ENCODE assay signal across 26 cellular contexts in the genomic region with DNA sequence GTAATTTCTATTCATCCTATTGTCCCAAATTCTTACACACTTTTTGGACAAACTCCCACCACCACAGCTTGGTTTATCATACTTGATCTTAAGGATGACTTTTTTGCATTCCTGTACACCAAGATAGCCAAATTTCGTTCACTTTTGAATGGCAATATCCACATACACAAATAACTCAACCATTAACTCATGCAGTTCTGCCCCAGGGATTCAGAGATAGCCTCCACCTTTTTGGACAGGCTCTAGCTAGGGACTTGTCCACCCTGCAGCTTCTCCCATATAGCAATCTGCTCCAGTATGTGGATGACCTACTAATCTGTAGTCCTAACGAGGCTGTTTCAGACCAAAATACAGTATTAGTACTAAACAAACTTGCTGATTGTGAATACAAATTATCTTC. TPM values are rescaled to one million over a fixed set of nuclear protein-coding genes. Genes with fewer than 3 reads are reported as not detected.
DNase-seq lines count a peak whose midpoint lies in the region; ATAC-seq, FAIRE-seq and TF ChIP-seq lines count a peak whose summit lies in the region.
"Had no signal": no experiment of that assay in that cellular context is flagged by ENCODE, and none has a peak within 500 bp of the region (broad histone marks: within the 10 kb centered on the region; RNA-seq: fewer than 3 reads in every experiment).

No MANE protein-coding gene starts in this region.

- H3K27me3 ChIP-seq in HepG2 (ENCODE audit: control insufficient read depth in 1 of 2, insufficient read depth in 2 of 2, low read length in 2 of 2) (peaks cover 4 to 20% of the 10 kb centered on the region in 2 experiments; a peak in 3 of 5 replicates), right lobe of liver (no peaks in the 10 kb centered on the region), endothelial cell of umbilical vein (ENCODE audit: control insufficient read depth in 2 of 2, insufficient read depth in 2 of 2, low read length in 2 of 2) (no peaks in the 10 kb centered on the region), mesendoderm (ENCODE audit: insufficient read depth, low read length, poor library complexity) (no peaks in the 10 kb centered on the region)
- H3K27me3 ChIP-seq: BLaER1 treated with 17β-estradiol and CSF1 and Interleukin-3, amounts not matched to agents 10 nM and 100 nM had no signal

- H3K9me3 ChIP-seq in HepG2 (ENCODE audit: low read length) = no peaks in the 10 kb centered on the region
- no peaks in the 10 kb centered on the region for H3K9me3 ChIP-seq in right lobe of liver
- no peaks in the 10 kb centered on the region for H3K9me3 ChIP-seq in endothelial cell of umbilical vein (replicated peaks; ENCODE audit: control insufficient read depth, insufficient read depth, low read length)

- FAIRE-seq in HepG2 (lab: Jason Lieb, UNC) (no peak), endothelial cell of umbilical vein (lab: Jason Lieb, UNC) (no peak)
- FAIRE-seq: A549, GM12891, GM19239 had no signal

- ATAC-seq in HepG2 = no peak
- ATAC-seq in right lobe of liver = no peak
- no peak for ATAC-seq in HG03571 (IDR thresholded peaks at IDR 0.05; ENCODE audit: unreplicated experiment)
- ATAC-seq: A549 had no signal

- no peak for DNase-seq in HepG2 (ENCODE audit: low spot score)
- no peak for DNase-seq in right lobe of liver
- DNase-seq in endothelial cell of umbilical vein (ENCODE audit: low read depth, low spot score) = no peak
- DNase-seq in mesendoderm = no peak
- DNase-seq in progenitor cell of endocrine pancreas (ENCODE audit: low spot score, unreplicated experiment) = no peak
- no peak for DNase-seq in SKM-1 treated with dmso at 0.1 percent for 144 hours (lab: John Stamatoyannopoulos, UW; ENCODE audit: unreplicated experiment)
- DNase-seq in MCF 10A (ENCODE audit: unreplicated experiment) = no peak
- DNase-seq: AML-193; CD4-positive, alpha-beta memory T cell; CD8-positive, alpha-beta memory T cell; COR-L47; DMS 273 treated with DMSO at 0.1 percent for 48 hours; DMS153; DMS53; DMS79; DND-41; EL; GDM1 had no signal

- TF ChIP-seq POLR2A in HepG2 (IDR thresholded peaks at IDR 0.05; ENCODE audit: insufficient read depth in 1 of 2, low read depth in 2 of 2, low read length in 2 of 2) (no peak), right lobe of liver (IDR thresholded peaks at IDR 0.05) (no peak), endothelial cell of umbilical vein (IDR thresholded peaks at IDR 0.05; ENCODE audit: low read depth, low read length) (no peak)

- H3K27ac Mint-ChIP-seq in progenitor cell of endocrine pancreas (peak overlapping the region; percentile 36), MCF 10A (ENCODE audit: low read depth, unreplicated experiment) (no peak overlapping the region)
- H3K27ac Mint-ChIP-seq: B cell; CD4-positive, alpha-beta memory T cell had no signal

- dilution Hi-C loops in endothelial cell of umbilical vein (cut with MboI; ENCODE audit: extremely low pct_ligation_motif_present, low sequenced_read_pairs) = no loop called here

- H4K5ac ChIP-seq in mesendoderm (ENCODE audit: low read length) = no peak overlapping the region

- H3K79me2 ChIP-seq in HepG2 (ENCODE audit: insufficient read depth, low read length) (no peaks in the 10 kb centered on the region), endothelial cell of umbilical vein (ENCODE audit: control insufficient read depth, insufficient read depth, low read length) (no peaks in the 10 kb centered on the region), mesendoderm (ENCODE audit: control insufficient read depth, insufficient read depth, low read length) (no peaks in the 10 kb centered on the region)

- no peak overlapping the region for H4K8ac ChIP-seq in mesendoderm (ENCODE audit: low read depth, low read length)

- H3K4ac ChIP-seq in mesendoderm (ENCODE audit: low read depth, low read length) = no peak overlapping the region

- H3K36me3 ChIP-seq in HepG2 (replicated peaks in 1 of 2; ENCODE audit: control insufficient read depth in 1 of 2, insufficient read depth in 2 of 2, low read length in 2 of 2) (no peaks in the 10 kb centered on the region), right lobe of liver (no peaks in the 10 kb centered on the region), endothelial cell of umbilical vein (ENCODE audit: control insufficient read depth in 2 of 2, extremely low read depth in 1 of 2, insufficient read depth in 2 of 2, low read length in 2 of 2) (no peaks in the 10 kb centered on the region), mesendoderm (ENCODE audit: control insufficient read depth, insufficient read depth, low read length) (no peaks in the 10 kb centered on the region)
- H3K36me3 ChIP-seq: BLaER1 treated with 17β-estradiol and CSF1 and Interleukin-3, amounts not matched to agents 10 nM and 100 nM had no signal

- no peak for TF ChIP-seq RAD21 in HepG2 (CRISPR knock-in tag; IDR thresholded peaks at IDR 0.05)

- H3K18ac ChIP-seq in mesendoderm (ENCODE audit: low read length) = no peak overlapping the region

- H3K4me1 ChIP-seq in HepG2 (ENCODE audit: insufficient read depth, low read length) (no peaks in the 10 kb centered on the region), right lobe of liver (no peaks in the 10 kb centered on the region), endothelial cell of umbilical vein (ENCODE audit: control insufficient read depth, extremely low read depth, insufficient read depth, low read length) (peaks cover 4% of the 10 kb centered on the region), mesendoderm (ENCODE audit: control insufficient read depth, low read depth, low read length) (peaks cover 3% of the 10 kb centered on the region)
- H3K4me1 ChIP-seq: A549; BLaER1 treated with 17β-estradiol and CSF1 and Interleukin-3, amounts not matched to agents 10 nM and 100 nM had no signal

- TF ChIP-seq EP300 in HepG2 (IDR thresholded peaks at IDR 0.05; ENCODE audit: low read depth in 2 of 2, low read length in 2 of 2) (no peak), HepG2 (CRISPR knock-in tag; IDR thresholded peaks at IDR 0.05; ENCODE audit: borderline replicate concordance) (no peak)

- H3K36me3 Mint-ChIP-seq in progenitor cell of endocrine pancreas (ENCODE audit: insufficient read depth) (no peaks in the 10 kb centered on the region), MCF 10A (ENCODE audit: insufficient read depth, unreplicated experiment) (no peaks in the 10 kb centered on the region)
- H3K36me3 Mint-ChIP-seq: CD4-positive, alpha-beta memory T cell; CD8-positive, alpha-beta memory T cell had no signal

- H3K9ac ChIP-seq in HepG2 (ENCODE audit: insufficient read depth, low read depth, low read length) (no peak overlapping the region), endothelial cell of umbilical vein (replicated peaks; ENCODE audit: extremely low read depth, insufficient read depth, low read length) (no peak overlapping the region), mesendoderm (ENCODE audit: low read length) (no peak overlapping the region)
- H3K9ac ChIP-seq: BLaER1 treated with 17β-estradiol and CSF1 and Interleukin-3, amounts not matched to agents 10 nM and 100 nM had no signal

- no peak overlapping the region for H2BK5ac ChIP-seq in mesendoderm (ENCODE audit: low read length)

- H3K4me1 Mint-ChIP-seq in progenitor cell of endocrine pancreas (ENCODE audit: low read depth) (peaks cover 2% of the 10 kb centered on the region), MCF 10A (ENCODE audit: insufficient read depth, unreplicated experiment) (no peaks in the 10 kb centered on the region)
- H3K4me1 Mint-ChIP-seq: CD4-positive, alpha-beta memory T cell; CD8-positive, alpha-beta memory T cell had no signal

- peaks cover 3% of the 10 kb centered on the region for H3K27me3 Mint-ChIP-seq in progenitor cell of endocrine pancreas
- no peaks in the 10 kb centered on the region for H3K27me3 Mint-ChIP-seq in MCF 10A (ENCODE audit: insufficient read depth, unreplicated experiment)

- H3K9me3 Mint-ChIP-seq in progenitor cell of endocrine pancreas (ENCODE audit: low read depth) = peaks cover 6% of the 10 kb centered on the region
- no peaks in the 10 kb centered on the region for H3K9me3 Mint-ChIP-seq in MCF 10A (ENCODE audit: unreplicated experiment)

- H4K20me1 ChIP-seq in HepG2 (ENCODE audit: insufficient read depth, low read length) = no peaks in the 10 kb centered on the region
- no peaks in the 10 kb centered on the region for H4K20me1 ChIP-seq in endothelial cell of umbilical vein (replicated peaks; ENCODE audit: control insufficient read depth, extremely low read depth, insufficient read depth, low read length)
- H4K20me1 ChIP-seq: BLaER1 treated with 17β-estradiol and CSF1 and Interleukin-3, amounts not matched to agents 10 nM and 100 nM had no signal

- POLR2A ChIA-PET in HepG2 (lab: Yijun Ruan, JAX) (no interaction called here), endothelial cell of umbilical vein (lab: Charles Lee) (no interaction called here), MCF 10A (lab: Yijun Ruan, JAX) (interaction anchor here (0.5 kb wide), 1 partner anchor 41 kb away, joined by 4 read pairs; no protein-coding TSS in a partner anchor)

- H3K4me3 Mint-ChIP-seq in progenitor cell of endocrine pancreas (ENCODE audit: low read depth) = no peak overlapping the region
- no peak overlapping the region for H3K4me3 Mint-ChIP-seq in MCF 10A (ENCODE audit: unreplicated experiment)
- H3K4me3 Mint-ChIP-seq: B cell; CD4-positive, alpha-beta memory T cell; CD8-positive, alpha-beta memory T cell had no signal

- BruUV-seq in HepG2 (replicated peaks; lab: Mats Ljungman, UMichigan) (no TSS peak), endothelial cell of umbilical vein (replicated peaks; lab: Mats Ljungman, UMichigan) (no TSS peak), MCF 10A (replicated peaks; lab: Mats Ljungman, UMichigan) (no TSS peak)

- no peaks in the 10 kb centered on the region for H3K79me1 ChIP-seq in mesendoderm (ENCODE audit: low read length)

- no peak overlapping the region for H3K56ac ChIP-seq in mesendoderm (ENCODE audit: low read length)

- 3% methylated on average over 2 of the region's 2 CpGs for WGBS in HepG2 (ENCODE audit: low lambda C conversion rate)
- WGBS in right lobe of liver (ENCODE audit: insufficient coverage, low coverage, low lambda C conversion rate, missing lambda C conversion rate) = 39% methylated on average over 2 of the region's 2 CpGs
- WGBS in mesendoderm (ENCODE audit: extremely low coverage, insufficient coverage, low lambda C conversion rate) = no CpG with 5 or more reads among the region's 2 CpGs

- H3K4me2 ChIP-seq in HepG2 (ENCODE audit: low read depth, low read length) (no peak overlapping the region), endothelial cell of umbilical vein (ENCODE audit: insufficient read depth, low read length) (no peak overlapping the region), mesendoderm (ENCODE audit: low read length) (no peak overlapping the region)
- H3K4me2 ChIP-seq: A549; BLaER1 treated with 17β-estradiol and CSF1 and Interleukin-3, amounts not matched to agents 10 nM and 100 nM had no signal

- H2AK5ac ChIP-seq in mesendoderm (ENCODE audit: low read length) = peak overlapping the region; percentile 5

- CTCF ChIA-PET in HepG2 (lab: Yijun Ruan, JAX; ENCODE audit: low intra/inter-chr PET ratio, low total read pairs) (no interaction called here), endothelial cell of umbilical vein (lab: Charles Lee) (no interaction called here), MCF 10A (lab: Yijun Ruan, JAX) (interaction anchor here (0.7 kb wide), 1 partner anchor 1225 kb away, joined by 3 read pairs; no protein-coding TSS in a partner anchor)

- H2AFZ ChIP-seq in HepG2 (ENCODE audit: low read length) = no peak overlapping the region
- peak overlapping the region; percentile 1 for H2AFZ ChIP-seq in endothelial cell of umbilical vein (ENCODE audit: low read depth, low read length)

- H3K27ac ChIP-seq in HepG2 (ENCODE audit: extremely low read length, insufficient read depth, low read length) (no peak overlapping the region), right lobe of liver (no peak overlapping the region), endothelial cell of umbilical vein (ENCODE audit: insufficient read depth, low read depth, low read length) (no peak overlapping the region), mesendoderm (ENCODE audit: low read depth, low read length) (no peak overlapping the region)
- H3K27ac ChIP-seq: 22Rv1; A549; BLaER1 treated with 17β-estradiol and CSF1 and Interleukin-3, amounts not matched to agents 10 nM and 100 nM; C4-2B had no signal

- TF ChIP-seq CTCF in HepG2 (CRISPR knock-in tag; IDR thresholded peaks at IDR 0.05) (no peak), right lobe of liver (IDR thresholded peaks at IDR 0.05) (no peak), endothelial cell of umbilical vein (IDR thresholded peaks at IDR 0.05; ENCODE audit: extremely low read depth in 1 of 2, insufficient read depth in 1 of 2, low read depth in 1 of 2, low read length in 2 of 2) (no peak), progenitor cell of endocrine pancreas (IDR thresholded peaks at IDR 0.05; ENCODE audit: unreplicated experiment) (no peak), MCF 10A (IDR thresholded peaks at IDR 0.05; ENCODE audit: unreplicated experiment) (no peak)

- intact Hi-C loops in HepG2 (cut with micrococcal nuclease; ENCODE audit: unreplicated experiment) (no loop called here), right lobe of liver (cut with DNase I) (no loop called here), endothelial cell of umbilical vein (cut with micrococcal nuclease) (no loop called here), MCF 10A (cut with micrococcal nuclease) (no loop called here)

- no peaks in the 10 kb centered on the region for H3K9me1 ChIP-seq in endothelial cell of umbilical vein (replicated peaks; ENCODE audit: control insufficient read depth, extremely low read depth, insufficient read depth, low read length)

- H2BK120ac ChIP-seq in mesendoderm (ENCODE audit: low read depth, low read length) = no peak overlapping the region

- H3K4me3 ChIP-seq in HepG2 (replicated peaks in 1 of 3; ENCODE audit: insufficient read depth in 1 of 3, low read depth in 2 of 3, low read length in 3 of 3) (no peak overlapping the region), right lobe of liver (no peak overlapping the region), endothelial cell of umbilical vein (replicated peaks in 1 of 3; ENCODE audit: insufficient read depth in 1 of 3, low read depth in 1 of 3, low read length in 3 of 3) (no peak overlapping the region), mesendoderm (ENCODE audit: low read length) (no peak overlapping the region)
- H3K4me3 ChIP-seq: A549; BLaER1 treated with 17β-estradiol and CSF1 and Interleukin-3, amounts not matched to agents 10 nM and 100 nM had no signal

- H3K23ac ChIP-seq in mesendoderm (ENCODE audit: low read length) = no peak overlapping the region

- in situ Hi-C loops in HepG2 (cut with HindIII; ENCODE audit: extremely low pct_ligation_motif_present, low pct_unique_long_range_greater_than_20kb) = no loop called here

- no peak overlapping the region for H2BK15ac ChIP-seq in mesendoderm (replicated peaks; ENCODE audit: low read depth)

RNA-seq across cellular contexts. Expression of gene OXA1L, which starts 32.7 kb away (rescaled TPM):
- 216 and 230 TPM in 2 replicates for total RNA-seq in HepG2 (2016; rRNA removed; fragmentation: Illumina TruSeq; extraction: Trizol)
- 92.0 and 105 TPM in 2 replicates for total RNA-seq in HepG2 (2016; cell fraction: cytosol; rRNA removed; fragmentation: Illumina TruSeq; extraction: Trizol; ENCODE audit: low read depth)
- 222 and 225 TPM in 2 replicates for total RNA-seq in HepG2 (2016; cell fraction: insoluble cytoplasmic fraction; rRNA removed; fragmentation: Illumina TruSeq; extraction: Trizol)
- 260 and 273 TPM in 2 replicates for total RNA-seq in HepG2 (2016; cell fraction: membrane; rRNA removed; fragmentation: Illumina TruSeq; extraction: Trizol)
- 197 and 215 TPM in 2 replicates for total RNA-seq in HepG2 (2016; cell fraction: nucleus; rRNA removed; fragmentation: Illumina TruSeq; extraction: Trizol)
- 559 and 589 TPM in 2 replicates for polyA plus RNA-seq in HepG2 (2011; rRNA removed)
- polyA plus RNA-seq in HepG2 (2011; cell fraction: cytosol; rRNA removed) = 516 and 523 TPM in 2 replicates
- 726 and 748 TPM in 2 replicates for polyA plus RNA-seq in HepG2 (2011; cell fraction: nucleus; rRNA removed)
- 375 and 450 TPM in 2 replicates for polyA plus RNA-seq in HepG2 (2012)
- polyA plus RNA-seq in HepG2 (2016; cell fraction: cytosol; fragmentation: Illumina TruSeq; extraction: Trizol; ENCODE audit: low read depth) = 179 and 202 TPM in 2 replicates
- polyA plus RNA-seq in HepG2 (2016; cell fraction: insoluble cytoplasmic fraction; fragmentation: Illumina TruSeq; extraction: Trizol; ENCODE audit: low read depth) = 319 and 338 TPM in 2 replicates
- polyA plus RNA-seq in HepG2 (2016; cell fraction: membrane; fragmentation: Illumina TruSeq; extraction: Trizol; ENCODE audit: low read depth) = 363 and 438 TPM in 2 replicates
- polyA plus RNA-seq in HepG2 (2016; cell fraction: nucleus; fragmentation: Illumina TruSeq; extraction: Trizol; ENCODE audit: insufficient read depth, low read depth) = 462 and 464 TPM in 2 replicates
- 284 and 598 TPM in 2 replicates for polyA minus RNA-seq in HepG2 (2011; rRNA and poly(A)+ RNA removed; ENCODE audit: low replicate concordance)
- polyA minus RNA-seq in HepG2 (2011; cell fraction: cytosol; rRNA and poly(A)+ RNA removed) = 252 and 275 TPM in 2 replicates
- 335 and 404 TPM in 2 replicates for polyA minus RNA-seq in HepG2 (2011; cell fraction: nucleus; rRNA and poly(A)+ RNA removed)
- total RNA-seq in right lobe of liver = 10 to 100 TPM; 64.3 to 80.1 (median 72.3) TPM
- 200 and 212 TPM in 2 replicates for total RNA-seq in endothelial cell of umbilical vein
- 294 and 328 TPM in 2 replicates for polyA plus RNA-seq in endothelial cell of umbilical vein
- 239 and 266 TPM in 2 replicates for polyA plus RNA-seq in endothelial cell of umbilical vein (2011; cell fraction: cytosol; rRNA removed)
- polyA plus RNA-seq in endothelial cell of umbilical vein (2011; cell fraction: nucleus; rRNA removed) = 693 and 713 TPM in 2 replicates
- polyA plus RNA-seq in endothelial cell of umbilical vein (2012) = 174 and 186 TPM in 2 replicates
- 244 and 257 TPM in 2 replicates for polyA minus RNA-seq in endothelial cell of umbilical vein
- polyA minus RNA-seq in endothelial cell of umbilical vein (2011; cell fraction: cytosol; rRNA and poly(A)+ RNA removed) = 122 TPM
- polyA minus RNA-seq in endothelial cell of umbilical vein (2011; cell fraction: nucleus; rRNA and poly(A)+ RNA removed) = 150 and 181 TPM in 2 replicates
- polyA plus RNA-seq in mesendoderm (2013, experiment 1 of 2) = 117 TPM
- polyA plus RNA-seq in mesendoderm (2013, experiment 2 of 2) = 118 TPM
- 114 and 122 TPM in 2 replicates for total RNA-seq in progenitor cell of endocrine pancreas
- 100 and 103 TPM in 2 replicates for total RNA-seq in MCF 10A (2022)
